20 cellular contexts compared by ENCODE assay signal in genomic region chr2:11679016-11679415, GRCh38. TPM values are rescaled to one million over a fixed set of nuclear protein-coding genes. Genes with fewer than 3 reads are reported as not detected.
"Had no signal": no experiment of that assay in that cellular context is flagged by ENCODE, and none has a peak within 500 bp of the region (broad histone marks: within the 10 kb centered on the region; RNA-seq: fewer than 3 reads in every experiment).

No MANE protein-coding gene starts in this region.

- H3K4me3 ChIP-seq: heart right ventricle, left lung, lower lobe of right lung, suprapubic skin, thyroid gland, upper lobe of left lung, vagina had no signal

- H3K4me1 ChIP-seq: left lung, lower lobe of right lung, parathyroid adenoma, suprapubic skin, upper lobe of left lung, vagina had no signal

- ATAC-seq: heart right ventricle, left lung, lower lobe of right lung had no signal

- H3K36me3 ChIP-seq: heart right ventricle, left lung, lower lobe of right lung, suprapubic skin, thyroid gland, upper lobe of left lung, vagina had no signal

- H3K9me3 ChIP-seq: left lung, lower lobe of right lung, suprapubic skin, thyroid gland, upper lobe of left lung, vagina had no signal

- H3K27me3 ChIP-seq: thyroid gland, upper lobe of left lung, vagina had no signal

- H3K27ac ChIP-seq: heart right ventricle, left lung, lower lobe of right lung, parathyroid adenoma, suprapubic skin, thyroid gland, upper lobe of left lung, vagina had no signal

- DNase-seq: cortex of kidney; effector CD8-positive, alpha-beta T cell; heart right ventricle; left lung; lower lobe of right lung; midbrain; naive B cell; occipital lobe; small intestine; stimulated activated CD4-positive, alpha-beta T cell treated with anti-CD3 and anti-CD28 coated beads, Interleukin-2, amount 100 ng/mL, for 48 hours; stimulated activated naive CD4-positive, alpha-beta T cell treated with Interleukin-2 at 50 U/mL for 16 hours; thyroid gland had no signal

RNA-seq across cellular contexts. Expression of gene NTSR2, which starts 9.0 kb away (rescaled TPM):
- total RNA-seq: chondrocyte, left lung, lower lobe of right lung, pulmonary artery endothelial cell, suprapubic skin, thyroid gland, upper lobe of left lung, vagina had no signal
- polyA plus RNA-seq: esophagus, keratinocyte had no signal
